13 cellular contexts compared by ENCODE assay signal in genomic region chr2:223055836-223056235, GRCh38. TPM values are rescaled to one million over a fixed set of nuclear protein-coding genes. Genes with fewer than 3 reads are reported as not detected.
DNase-seq lines count a peak whose midpoint lies in the region; ATAC-seq and TF ChIP-seq lines count a peak whose summit lies in the region.
"Had no signal": no experiment of that assay in that cellular context is flagged by ENCODE, and none has a peak within 500 bp of the region (broad histone marks: within the 10 kb centered on the region; RNA-seq: fewer than 3 reads in every experiment).

No MANE protein-coding gene starts in this region.

- no peak for TF ChIP-seq POLR2A in testis (IDR thresholded peaks at IDR 0.05)

- DNase-seq in NCI-H2196 treated with DMSO at 0.1 percent for 48 hours (lab: John Stamatoyannopoulos, UW; ENCODE audit: unreplicated experiment): peak; percentile 76
- DNase-seq in astrocyte of the hippocampus (ENCODE audit: low read depth, low spot score): peak; percentile 58
- peak in 1 of 2 donors; percentile 58 for DNase-seq in left lung
- DNase-seq in testis: peak; percentile 42
- DNase-seq in stimulated activated CD4-positive, alpha-beta T cell treated with anti-CD3 and anti-CD28 coated beads, Interleukin-15, amount 100 ng/mL, for 24 hours: no peak
- no peak for DNase-seq in NOMO-1 treated with dmso at 0.1 percent for 144 hours (lab: John Stamatoyannopoulos, UW; ENCODE audit: unreplicated experiment)
- DNase-seq: activated CD8-positive, alpha-beta memory T cell treated with anti-CD3 and anti-CD28 coated beads for 24 hours; NCI-H524 had no signal

- intact Hi-C loops in left lung (cut with DNase I): no loop called here
- intact Hi-C loops in testis (cut with DNase I; ENCODE audit: low total_unique reads): no loop called here

- H3K27ac ChIP-seq in left lung (peak overlapping the region in 1 of 2 donors; percentile 87), testis (peak overlapping the region; percentile 62 to 86)
- H3K27ac ChIP-seq: epithelial cell of prostate had no signal

- H3K27me3 ChIP-seq in left lung (no peaks in the 10 kb centered on the region), testis (no peaks in the 10 kb centered on the region)

- 21 to 26% methylated on average over 5 of the region's 5 CpGs for WGBS in testis, 2 donors

- H3K4me1 ChIP-seq in left lung: peaks cover 0 to 15% of the 10 kb centered on the region in 2 donors
- peaks cover 9% of the 10 kb centered on the region for H3K4me1 ChIP-seq in testis

- H3K9me3 ChIP-seq in left lung (no peaks in the 10 kb centered on the region), testis (no peaks in the 10 kb centered on the region)

- H3K4me3 ChIP-seq in left lung (no peak overlapping the region), testis (no peak overlapping the region)

- TF ChIP-seq CTCF in left lung (IDR thresholded peaks at IDR 0.05): no peak
- no peak for TF ChIP-seq CTCF in testis (IDR thresholded peaks at IDR 0.05)

- H3K36me3 ChIP-seq in left lung: no peaks in the 10 kb centered on the region
- no peaks in the 10 kb centered on the region for H3K36me3 ChIP-seq in testis (ENCODE audit: low read depth, missing control alignments)

- peak; percentile 29 for ATAC-seq in left lung
- no peak for ATAC-seq in GM18907 (IDR thresholded peaks at IDR 0.05; ENCODE audit: unreplicated experiment)
- ATAC-seq in HG03097 (IDR thresholded peaks at IDR 0.05; ENCODE audit: low FRiP score, unreplicated experiment): no peak
- ATAC-seq: left colon had no signal

RNA-seq across cellular contexts. Expression of gene KCNE4, which starts 3.8 kb away (rescaled TPM):
- total RNA-seq in left lung (1 to 10 TPM; 2.4 to 5.9 TPM), testis (1 to 10 TPM; 2.3 to 2.5 TPM)
- polyA plus RNA-seq in testis (ENCODE audit: insufficient read depth, low read depth, low replicate concordance): 3.3 TPM
- total RNA-seq: T-helper 1 cell treated with Interleukin-12 subunit alpha and Interleukin-12 subunit beta and Interleukin-4 antibody, amounts not matched to agents 30 ng/mL and 1 ng/mL, for 36 hours had no signal

Comparison
In these comparisons a context has a peak if more than half of its experiments do, and no peak if none do; other contexts are left out.
1. DNase-seq: peak in NCI-H2196 treated with DMSO at 0.1 percent for 48 hours (single experiment), astrocyte of the hippocampus (single experiment) and testis (single experiment); none in stimulated activated CD4-positive, alpha-beta T cell treated with anti-CD3 and anti-CD28 coated beads, Interleukin-15, amount 100 ng/mL, for 24 hours (single experiment) and NOMO-1 treated with dmso at 0.1 percent for 144 hours (single experiment).